Comparison of ENCODE assay signal across 20 cellular contexts in genomic region chr1:71312545-71312944, GRCh38.
"Had no signal": no experiment of that assay in that cellular context is flagged by ENCODE, and none has a peak within 500 bp of the region (broad histone marks: within the 10 kb centered on the region; RNA-seq: fewer than 3 reads in every experiment).

No MANE protein-coding gene starts in this region.

- ATAC-seq: activated CD4-positive, alpha-beta T cell treated with anti-CD3 and anti-CD28 coated beads for 36 hours; esophagus mucosa; left ventricle myocardium superior; right cardiac atrium had no signal

- H3K27me3 ChIP-seq: dorsolateral prefrontal cortex, transverse colon had no signal

- H3K4me1 ChIP-seq: prostate gland, transverse colon had no signal

- H3K27ac Mint-ChIP-seq: activated CD4-positive, alpha-beta memory T cell treated with anti-CD3 and anti-CD28 coated beads, Interleukin-2, amount 10 ng/mL, durations not matched to agents 7 days and 5 days; activated CD4-positive, alpha-beta T cell treated with anti-CD3 and anti-CD28 coated beads for 36 hours; activated T-cell treated with anti-CD3 and anti-CD28 coated beads, Interleukin-2, amount 50 U/mL, for 24 hours; nephron had no signal

- DNase-seq: activated CD4-positive, alpha-beta memory T cell treated with anti-CD3 and anti-CD28 coated beads, Interleukin-2, amount 10 ng/mL, durations not matched to agents 7 days and 5 days; activated CD4-positive, alpha-beta T cell treated with anti-CD3 and anti-CD28 coated beads for 36 hours; activated effector memory CD4-positive, alpha-beta T cell treated with Interleukin-2 at 50 U/mL for 16 hours; activated naive CD4-positive, alpha-beta T cell treated with anti-CD3 and anti-CD28 coated beads, Interleukin-2, amount 50 U/mL, for 16 hours; activated T-cell treated with anti-CD3 and anti-CD28 coated beads, Interleukin-2, amount 50 U/mL, for 24 hours; dorsolateral prefrontal cortex; foreskin fibroblast; kidney glomerular epithelial cell; left ventricle myocardium superior; nucleus accumbens; right cardiac atrium; small intestine; stimulated activated CD4-positive, alpha-beta T cell treated with anti-CD3 and anti-CD28 coated beads, Interleukin-4, amount 100 ng/mL, for 4 hours; stimulated activated CD8-positive, alpha-beta memory T cell treated with anti-CD3 and anti-CD28 coated beads, Interleukin-4, amount 100 ng/mL, for 48 hours; stimulated activated naive CD4-positive, alpha-beta T cell treated with Interleukin-2 at 50 U/mL for 16 hours; T-helper 2 cell; transverse colon had no signal

- H3K27ac ChIP-seq: dorsolateral prefrontal cortex, prostate gland, transverse colon had no signal

- H3K9me3 ChIP-seq: prostate gland, transverse colon had no signal

- H3K4me1 Mint-ChIP-seq: activated CD4-positive, alpha-beta memory T cell treated with anti-CD3 and anti-CD28 coated beads, Interleukin-2, amount 10 ng/mL, durations not matched to agents 7 days and 5 days; activated CD4-positive, alpha-beta T cell treated with anti-CD3 and anti-CD28 coated beads for 36 hours; nephron had no signal

- H3K27me3 Mint-ChIP-seq: activated CD4-positive, alpha-beta memory T cell treated with anti-CD3 and anti-CD28 coated beads, Interleukin-2, amount 10 ng/mL, durations not matched to agents 7 days and 5 days; activated CD4-positive, alpha-beta T cell treated with anti-CD3 and anti-CD28 coated beads for 36 hours; activated T-cell treated with anti-CD3 and anti-CD28 coated beads, Interleukin-2, amount 50 U/mL, for 24 hours had no signal

- H3K4me3 ChIP-seq: prostate gland, transverse colon had no signal

- H3K36me3 ChIP-seq: prostate gland, transverse colon had no signal

- H3K4me3 Mint-ChIP-seq: activated CD4-positive, alpha-beta memory T cell treated with anti-CD3 and anti-CD28 coated beads, Interleukin-2, amount 10 ng/mL, durations not matched to agents 7 days and 5 days; activated CD4-positive, alpha-beta T cell treated with anti-CD3 and anti-CD28 coated beads for 36 hours; activated T-cell treated with anti-CD3 and anti-CD28 coated beads, Interleukin-2, amount 50 U/mL, for 24 hours; nephron had no signal
